ENCODE assay signal across 10 cellular contexts in genomic region chr2:112483821-112484220, GRCh38. TPM values are rescaled to one million over a fixed set of nuclear protein-coding genes. Genes with fewer than 3 reads are reported as not detected.
DNase-seq lines count a peak whose midpoint lies in the region; ATAC-seq, FAIRE-seq and TF ChIP-seq lines count a peak whose summit lies in the region.
"Had no signal": no experiment of that assay in that cellular context is flagged by ENCODE, and none has a peak within 500 bp of the region (broad histone marks: within the 10 kb centered on the region; RNA-seq: fewer than 3 reads in every experiment).

No MANE protein-coding gene starts in this region.

- intact Hi-C loops in CD8-positive, alpha-beta T cell (cut with DNase I, micrococcal nuclease): loop anchor here (5.0 to 10.0 kb wide), 2 partner anchors 207 to 241 kb away; partner anchors contain the start of genes ZC3H6 (in 2 of the 2) and NT5DC4 (in 1 of the 2)
- intact Hi-C loops in GM12878 (cut with micrococcal nuclease; ENCODE audit: unreplicated experiment): loop anchor here (5.0 kb wide), 3 partner anchors 83 to 243 kb away; partner anchors contain the start of gene ZC3H8

- no peak overlapping the region for H3K27ac ChIP-seq in CD8-positive, alpha-beta T cell (ENCODE audit: low read depth, low read length)
- no peak overlapping the region; the same call in 1 of the 2 replicates for H3K27ac ChIP-seq in Karpas-422 (ENCODE audit: low read length)
- no peak overlapping the region for H3K27ac ChIP-seq in GM12878 (ENCODE audit: control insufficient read depth, insufficient read depth)

- H3K36me3 ChIP-seq in CD8-positive, alpha-beta T cell (ENCODE audit: insufficient read depth, low read length): no peaks in the 10 kb centered on the region
- H3K36me3 ChIP-seq in Karpas-422 (ENCODE audit: insufficient read depth, low read length): peaks cover 27% of the 10 kb centered on the region
- peaks cover 0 to 2% of the 10 kb centered on the region in 2 experiments; a peak in 2 of 4 replicates for H3K36me3 ChIP-seq in GM12878 (ENCODE audit: control insufficient read depth in 2 of 2, insufficient read depth in 2 of 2, low read length in 1 of 2)

- BruUV-seq in GM12878 (replicated peaks; lab: Mats Ljungman, UMichigan): no TSS peak

- H3K4me2 ChIP-seq in Karpas-422 (ENCODE audit: low read depth, low read length, poor library complexity, severe bottlenecking) (peak overlapping the region; percentile 75), GM12878 (ENCODE audit: control insufficient read depth, insufficient read depth) (peak overlapping the region; percentile 94; the same call in 1 of the 2 replicates)

- CTCF ChIA-PET in CD8-positive, alpha-beta T cell (lab: Charles Lee): interaction anchor here (1.0 to 1.6 kb wide), 2 partner anchors 17 to 100 kb away, joined by 4 read pairs; partner anchors contain the start of gene CHCHD5
- CTCF ChIA-PET in GM12878 (lab: Yijun Ruan, JAX): interaction anchor here (0.7 to 1.2 kb wide), 7 partner anchors 10 to 243 kb away, joined by 3 to 8 read pairs (median 3); partner anchors contain the start of gene CHCHD5

- in situ Hi-C loops in GM12878 (cut with MboI): loop anchor here (5.0 kb wide), 1 partner anchor 98 kb away; the partner anchor contains the start of gene CHCHD5

- no peak for ATAC-seq in CD8-positive, alpha-beta T cell
- ATAC-seq in GM12878 (no peak), HG02610 (IDR thresholded peaks at IDR 0.05; ENCODE audit: unreplicated experiment) (no peak)
- ATAC-seq in naive thymus-derived CD8-positive, alpha-beta T cell: no peak

- no peak for FAIRE-seq in GM12878 (lab: Jason Lieb, UNC)
- FAIRE-seq: urothelium cell line had no signal

- no peaks in the 10 kb centered on the region for H3K9me3 ChIP-seq in CD8-positive, alpha-beta T cell (ENCODE audit: low read length)
- H3K9me3 ChIP-seq in Karpas-422 (ENCODE audit: low read length) (no peaks in the 10 kb centered on the region), GM12878 (replicated peaks; ENCODE audit: control insufficient read depth, insufficient read depth, low read length) (no peaks in the 10 kb centered on the region)

- H3K4me1 ChIP-seq in CD8-positive, alpha-beta T cell (ENCODE audit: insufficient read depth, low read length): peaks cover 16% of the 10 kb centered on the region
- H3K4me1 ChIP-seq in Karpas-422 (ENCODE audit: low read length) (peaks cover 19% of the 10 kb centered on the region), GM12878 (ENCODE audit: control insufficient read depth, insufficient read depth, low read length) (peaks cover 14% of the 10 kb centered on the region)

- H3K9ac ChIP-seq in Karpas-422 (ENCODE audit: low read length) (peak overlapping the region; percentile 97), GM12878 (ENCODE audit: control insufficient read depth, insufficient read depth, low read length) (no peak overlapping the region)

- SMC1A ChIA-PET in GM12878 (lab: Charles Lee; ENCODE audit: uncharacterized antibody, unreplicated experiment): interaction anchor here (0.7 to 1.0 kb wide), 3 partner anchors 9 to 100 kb away, joined by 3 to 6 read pairs (median 3); no protein-coding TSS in a partner anchor

- no peaks in the 10 kb centered on the region for H3K9me3 Mint-ChIP-seq in CD8-positive, alpha-beta T cell
- H3K9me3 Mint-ChIP-seq in naive thymus-derived CD8-positive, alpha-beta T cell: no peaks in the 10 kb centered on the region

- no peaks in the 10 kb centered on the region for H3K27me3 ChIP-seq in CD8-positive, alpha-beta T cell (ENCODE audit: insufficient read depth, low read length)
- no peaks in the 10 kb centered on the region for H3K27me3 ChIP-seq in Karpas-422 (ENCODE audit: low read length)
- no peaks in the 10 kb centered on the region for H3K27me3 ChIP-seq in GM12878 (replicated peaks in 1 of 2; ENCODE audit: control insufficient read depth in 2 of 2, insufficient read depth in 2 of 2, low read length in 1 of 2)

- peaks cover 23% of the 10 kb centered on the region for H3K4me1 Mint-ChIP-seq in CD8-positive, alpha-beta T cell (ENCODE audit: low read depth)
- H3K4me1 Mint-ChIP-seq in naive thymus-derived CD8-positive, alpha-beta T cell: peaks cover 18 to 44% (median 24%) of the 10 kb centered on the region in 4 donors

- POLR2A ChIA-PET in CD8-positive, alpha-beta T cell (lab: Charles Lee): interaction anchor here (1.0 kb wide), 1 partner anchor 100 kb away, joined by 3 read pairs; no protein-coding TSS in a partner anchor
- POLR2A ChIA-PET in GM12878 (lab: Charles Lee): interaction anchor here (0.6 to 1.5 kb wide), 3 partner anchors 11 to 64 kb away, joined by 3 to 4 read pairs (median 3); no protein-coding TSS in a partner anchor
- POLR2A ChIA-PET in naive thymus-derived CD8-positive, alpha-beta T cell (lab: Charles Lee): interaction anchor here (0.6 to 1.0 kb wide), 2 partner anchors 12 to 431 kb away, joined by 3 read pairs; no protein-coding TSS in a partner anchor

- WGBS in GM12878 (ENCODE audit: insufficient coverage, insufficient replicate concordance, low lambda C conversion rate, missing lambda C conversion rate): 58% methylated on average over 3 of the region's 3 CpGs

- H3K79me2 ChIP-seq in Karpas-422 (ENCODE audit: low read length): peaks cover 63% of the 10 kb centered on the region
- peaks cover 14% of the 10 kb centered on the region for H3K79me2 ChIP-seq in GM12878 (ENCODE audit: control insufficient read depth, insufficient read depth, low read length)

- TF ChIP-seq CTCF in CD8-positive, alpha-beta T cell (IDR thresholded peaks at IDR 0.05): no peak
- TF ChIP-seq CTCF in GM12878 (IDR thresholded peaks at IDR 0.05 in 2 of 3, conservative IDR thresholded peaks at IDR 0.05 in 1 of 3; ENCODE audit: control insufficient read depth in 2 of 3, extremely low read depth in 1 of 3, insufficient read depth in 1 of 3, low read depth in 3 of 3, low read length in 3 of 3): no peak

- no peak for DNase-seq in CD8-positive, alpha-beta T cell
- DNase-seq in Karpas-422 (no peak), GM12878 (ENCODE audit: low read depth, low spot score) (no peak), NCI-H187 (lab: John Stamatoyannopoulos, UW) (no peak), DMS 273 (lab: John Stamatoyannopoulos, UW; ENCODE audit: unreplicated experiment) (no peak), RKO (ENCODE audit: low spot score) (no peak)
- no peak for DNase-seq in naive thymus-derived CD8-positive, alpha-beta T cell
- DNase-seq: activated CD4-positive, alpha-beta T cell treated with anti-CD3 and anti-CD28 coated beads, Interleukin-2, amount 50 U/mL, for 1 hour had no signal

- H3K36me3 Mint-ChIP-seq in CD8-positive, alpha-beta T cell: peaks cover 11% of the 10 kb centered on the region
- no peaks in the 10 kb centered on the region for H3K36me3 Mint-ChIP-seq in naive thymus-derived CD8-positive, alpha-beta T cell

- no peaks in the 10 kb centered on the region for H3K9me2 ChIP-seq in Karpas-422 (replicated peaks; ENCODE audit: insufficient read depth, low read length)

- H3K4me3 Mint-ChIP-seq in CD8-positive, alpha-beta T cell: peak overlapping the region; percentile 93
- H3K4me3 Mint-ChIP-seq in naive thymus-derived CD8-positive, alpha-beta T cell: peak overlapping the region in 9 of 10 donors; percentile 85 to 96 (median 93)

- TF ChIP-seq RAD21 in GM12878 (IDR thresholded peaks at IDR 0.05; ENCODE audit: insufficient read depth, low read depth, low read length): no peak

- no peak for TF ChIP-seq EP300 in GM12878 (IDR thresholded peaks at IDR 0.05; ENCODE audit: borderline replicate concordance in 1 of 2, control insufficient read depth in 1 of 2, low read depth in 2 of 2, low read length in 2 of 2)

- no peaks in the 10 kb centered on the region for H3K27me3 Mint-ChIP-seq in CD8-positive, alpha-beta T cell (ENCODE audit: low read depth)
- peaks cover 0 to under 1% (median 0%) of the 10 kb centered on the region in 5 donors for H3K27me3 Mint-ChIP-seq in naive thymus-derived CD8-positive, alpha-beta T cell

- H4K20me1 ChIP-seq in Karpas-422 (ENCODE audit: insufficient read depth, low read depth, low read length): no peaks in the 10 kb centered on the region
- no peaks in the 10 kb centered on the region for H4K20me1 ChIP-seq in GM12878 (ENCODE audit: control insufficient read depth, insufficient read depth)

- RAD21 ChIA-PET in GM12878 (lab: Charles Lee; ENCODE audit: unreplicated experiment): interaction anchor here (1.0 to 1.1 kb wide), 2 partner anchors 100 to 101 kb away, joined by 4 read pairs; partner anchors contain the start of gene CHCHD5

- no peak overlapping the region for H3K4me3 ChIP-seq in CD8-positive, alpha-beta T cell (ENCODE audit: low read depth, low read length)
- peak overlapping the region; percentile 99 for H3K4me3 ChIP-seq in Karpas-422 (ENCODE audit: low read length)
- H3K4me3 ChIP-seq in GM12878: 0 out of 2 replicates have a peak overlapping the region, but pooled peaks have one; percentile 97

- no peak overlapping the region for H3K27ac Mint-ChIP-seq in CD8-positive, alpha-beta T cell
- peak overlapping the region in 4 of 10 donors; percentile 40 to 74 (median 50) for H3K27ac Mint-ChIP-seq in naive thymus-derived CD8-positive, alpha-beta T cell

- no peak for TF ChIP-seq POLR2A in GM12878 (IDR thresholded peaks at IDR 0.05; ENCODE audit: low read depth, low read length)

- no peak overlapping the region for H2AFZ ChIP-seq in Karpas-422 (ENCODE audit: low read length)
- H2AFZ ChIP-seq in GM12878 (ENCODE audit: control insufficient read depth, low read depth, low read length): no peak overlapping the region; the same call in 1 of the 2 replicates

RNA-seq across cellular contexts. Expression of gene TTL, which starts 1.9 kb away (rescaled TPM):
- 1 to 10 TPM; 8.1 to 8.7 TPM for total RNA-seq in CD8-positive, alpha-beta T cell
- total RNA-seq in Karpas-422 (2014; rRNA removed; shearing (Covaris generic); ENCODE audit: low replicate concordance): 26.1 and 30.5 TPM in 2 replicates
- total RNA-seq in GM12878 (2013; cell fraction: nucleolus; rRNA removed): 28.7 and 29.4 TPM in 2 replicates
- total RNA-seq in GM12878 (2014; rRNA removed) (16.6 and 16.7 TPM in 2 replicates), GM12878 (2014; rRNA removed; fragmentation: Illumina TruSeq; extraction: Trizol) (21.1 and 21.8 TPM in 2 replicates), GM12878 (2021) (24.1 and 27.1 TPM in 2 replicates)
- 4.6 TPM for polyA plus RNA-seq in GM12878 (2011; ENCODE audit: low read depth)
- polyA plus RNA-seq in GM12878 (2011; rRNA removed) (17.4 and 19.9 TPM in 2 replicates), GM12878 (2014; fragmentation: Illumina TruSeq; extraction: Trizol) (23.0 and 24.7 TPM in 2 replicates), GM12878 (2014; fragmentation: Nextera tagmentation; extraction: Ambion mirVana) (1 to 10 TPM; 3.9 to 4.8 TPM), GM12878 (2014; rRNA removed) (15.2 and 15.5 TPM in 2 replicates), GM12878 (2016; fragmentation: Nextera tagmentation; extraction: Ambion mirVana) (1 to 10 TPM; 5.0 to 5.2 TPM)
- polyA plus RNA-seq in GM12878 (2011; cell fraction: cytosol; rRNA removed): 13.2 and 13.6 TPM in 2 replicates
- polyA plus RNA-seq in GM12878 (2011; cell fraction: nucleus; rRNA removed): 15.4 and 18.9 TPM in 2 replicates
- polyA plus RNA-seq in GM12878 (2012): 5.8 and 6.1 TPM in 2 replicates
- polyA minus RNA-seq in GM12878 (2011; rRNA and poly(A)+ RNA removed): 18.7 and 23.0 TPM in 2 replicates
- polyA minus RNA-seq in GM12878 (2011; cell fraction: cytosol; rRNA and poly(A)+ RNA removed): 6.1 and 14.3 TPM in 2 replicates
- polyA minus RNA-seq in GM12878 (2011; cell fraction: nucleus; rRNA and poly(A)+ RNA removed): 6.9 and 12.4 TPM in 2 replicates
- 10 to 100 TPM; 15.8 to 18.9 TPM for total RNA-seq in naive thymus-derived CD8-positive, alpha-beta T cell
- polyA plus RNA-seq in naive thymus-derived CD8-positive, alpha-beta T cell: 1 to 10 TPM; 1.7 to 3.3 (median 3.3) TPM

RNA-seq across cellular contexts. Expression of gene RGPD8, which starts 50.4 kb away (rescaled TPM):
- 10 to 100 TPM; 85.9 to 97.6 TPM for total RNA-seq in CD8-positive, alpha-beta T cell
- 0.07 TPM in 1 of 2 replicates, not detected in the other for total RNA-seq in Karpas-422 (2014; rRNA removed; shearing (Covaris generic); ENCODE audit: low replicate concordance)
- 121 TPM in 2 replicates for total RNA-seq in GM12878 (2013; cell fraction: nucleolus; rRNA removed)
- total RNA-seq in GM12878 (2014; rRNA removed) (6.4 and 7.4 TPM in 2 replicates), GM12878 (2014; rRNA removed; fragmentation: Illumina TruSeq; extraction: Trizol) (9.6 and 11.1 TPM in 2 replicates), GM12878 (2021) (6.5 and 7.3 TPM in 2 replicates)
- polyA plus RNA-seq in GM12878 (2011; ENCODE audit: low read depth): 1.0 TPM
- polyA plus RNA-seq in GM12878 (2011; rRNA removed) (2.2 and 3.1 TPM in 2 replicates), GM12878 (2014; fragmentation: Illumina TruSeq; extraction: Trizol) (6.1 and 8.6 TPM in 2 replicates), GM12878 (2014; fragmentation: Nextera tagmentation; extraction: Ambion mirVana) (under 1 TPM; 0.24 to 0.40 TPM), GM12878 (2014; rRNA removed) (3.5 and 3.6 TPM in 2 replicates), GM12878 (2016; fragmentation: Nextera tagmentation; extraction: Ambion mirVana) (1 to 10 TPM; 4.2 to 4.3 TPM)
- polyA plus RNA-seq in GM12878 (2011; cell fraction: cytosol; rRNA removed): 0.43 and 0.52 TPM in 2 replicates
- 2.3 and 3.2 TPM in 2 replicates for polyA plus RNA-seq in GM12878 (2011; cell fraction: nucleus; rRNA removed)
- 1.8 TPM in 2 replicates for polyA plus RNA-seq in GM12878 (2012)
- polyA minus RNA-seq in GM12878 (2011; rRNA and poly(A)+ RNA removed): 6.1 and 7.8 TPM in 2 replicates
- 1.5 and 1.6 TPM in 2 replicates for polyA minus RNA-seq in GM12878 (2011; cell fraction: cytosol; rRNA and poly(A)+ RNA removed)
- 3.7 and 6.6 TPM in 2 replicates for polyA minus RNA-seq in GM12878 (2011; cell fraction: nucleus; rRNA and poly(A)+ RNA removed)
- total RNA-seq in naive thymus-derived CD8-positive, alpha-beta T cell: 10 to 100 TPM; 32.4 to 37.5 TPM
- polyA plus RNA-seq in naive thymus-derived CD8-positive, alpha-beta T cell: 1 to 10 TPM in 2 of 3 donors, under 1 TPM in 1; 0.68 to 3.6 (median 3.6) TPM

RNA-seq across cellular contexts. Expression of gene POLR1B, which starts 58.4 kb away (rescaled TPM):
- total RNA-seq in CD8-positive, alpha-beta T cell: 10 to 100 TPM; 10.0 to 11.0 TPM
- 23.8 and 35.4 TPM in 2 replicates for total RNA-seq in Karpas-422 (2014; rRNA removed; shearing (Covaris generic); ENCODE audit: low replicate concordance)
- total RNA-seq in GM12878 (2013; cell fraction: nucleolus; rRNA removed): 43.8 and 53.7 TPM in 2 replicates
- total RNA-seq in GM12878 (2014; rRNA removed) (30.1 and 31.2 TPM in 2 replicates), GM12878 (2014; rRNA removed; fragmentation: Illumina TruSeq; extraction: Trizol) (36.7 and 37.8 TPM in 2 replicates), GM12878 (2021) (45.1 and 55.8 TPM in 2 replicates)
- 12.6 TPM for polyA plus RNA-seq in GM12878 (2011; ENCODE audit: low read depth)
- polyA plus RNA-seq in GM12878 (2011; rRNA removed) (35.7 and 38.6 TPM in 2 replicates), GM12878 (2014; fragmentation: Illumina TruSeq; extraction: Trizol) (33.6 and 37.9 TPM in 2 replicates), GM12878 (2014; fragmentation: Nextera tagmentation; extraction: Ambion mirVana) (10 to 100 TPM; 13.4 to 14.3 TPM), GM12878 (2014; rRNA removed) (27.4 and 36.1 TPM in 2 replicates), GM12878 (2016; fragmentation: Nextera tagmentation; extraction: Ambion mirVana) (10 to 100 TPM; 46.7 to 47.2 TPM)
- polyA plus RNA-seq in GM12878 (2011; cell fraction: cytosol; rRNA removed): 28.7 and 33.2 TPM in 2 replicates
- polyA plus RNA-seq in GM12878 (2011; cell fraction: nucleus; rRNA removed): 21.1 and 36.1 TPM in 2 replicates
- 12.6 and 16.2 TPM in 2 replicates for polyA plus RNA-seq in GM12878 (2012)
- polyA minus RNA-seq in GM12878 (2011; rRNA and poly(A)+ RNA removed): 88.5 and 101 TPM in 2 replicates
- 32.0 and 36.5 TPM in 2 replicates for polyA minus RNA-seq in GM12878 (2011; cell fraction: cytosol; rRNA and poly(A)+ RNA removed)
- 19.5 and 30.7 TPM in 2 replicates for polyA minus RNA-seq in GM12878 (2011; cell fraction: nucleus; rRNA and poly(A)+ RNA removed)
- 10 to 100 TPM; 28.5 to 33.8 TPM for total RNA-seq in naive thymus-derived CD8-positive, alpha-beta T cell
- polyA plus RNA-seq in naive thymus-derived CD8-positive, alpha-beta T cell: 10 to 100 TPM; 14.9 to 23.8 (median 17.5) TPM
